In the genomic region with DNA sequence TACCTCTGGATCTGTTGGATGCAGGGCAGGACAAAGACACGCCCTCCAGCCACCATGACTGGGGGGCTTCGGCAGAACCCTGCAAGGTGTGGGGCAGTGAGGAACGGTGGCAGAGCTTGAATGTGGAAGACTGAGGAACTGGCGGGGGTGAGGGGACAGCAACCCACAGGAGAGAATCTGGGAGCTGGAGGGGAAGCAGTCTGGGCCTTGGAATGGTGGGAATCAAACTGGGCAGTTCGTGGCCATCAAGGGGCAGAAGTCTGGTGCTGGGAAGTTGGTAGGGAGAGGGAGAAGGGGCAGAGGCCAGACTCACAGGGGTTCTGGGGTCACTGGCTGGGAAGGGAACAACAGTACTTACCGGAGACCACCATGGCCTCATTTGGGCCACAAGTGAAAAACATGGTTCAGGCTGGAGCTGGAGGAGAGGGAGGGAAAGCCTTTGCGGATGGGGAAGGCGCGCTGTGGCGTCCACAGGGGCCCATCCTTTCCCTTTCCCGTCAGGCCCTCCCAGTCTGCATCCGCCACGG, we compare ENCODE assay signal across 6 cellular contexts. TPM values are rescaled to one million over a fixed set of nuclear protein-coding genes. Genes with fewer than 3 reads are reported as not detected.
A peak's percentile ranks its signal among the peaks of the same experiment; 100 is the strongest.
DNase-seq lines count a peak whose midpoint lies in the region; TF ChIP-seq lines count a peak whose summit lies in the region.

No MANE protein-coding gene starts in this region.

- peaks cover 43% of the 10 kb centered on the region for H3K79me2 ChIP-seq in smooth muscle cell (ENCODE audit: low read depth)

- H3K27me3 ChIP-seq in smooth muscle cell (ENCODE audit: low read depth): no peaks in the 10 kb centered on the region

- H3K36me3 ChIP-seq in smooth muscle cell (ENCODE audit: low read depth): peaks cover 6% of the 10 kb centered on the region

- no peaks in the 10 kb centered on the region for H3K4me1 ChIP-seq in smooth muscle cell (ENCODE audit: low read depth)

- H3F3A ChIP-seq in smooth muscle cell (ENCODE audit: low read depth): peaks cover 18% of the 10 kb centered on the region

- peak overlapping the region; percentile 7 for H3K9ac ChIP-seq in smooth muscle cell (ENCODE audit: low read depth)

- 27% methylated on average over 10 of the region's 13 CpGs for WGBS in smooth muscle cell (ENCODE audit: low lambda C conversion rate)

- H3K27ac ChIP-seq in smooth muscle cell (ENCODE audit: low read depth): peak overlapping the region; percentile 94

- H2AFZ ChIP-seq in smooth muscle cell (ENCODE audit: low read depth): no peak overlapping the region

- TF ChIP-seq CTCF in epithelial cell of esophagus (IDR thresholded peaks at IDR 0.05; ENCODE audit: insufficient read depth, low read depth, low read length, missing control alignments) (no peak), smooth muscle cell (IDR thresholded peaks at IDR 0.05; ENCODE audit: borderline replicate concordance, insufficient read depth, poor library complexity, severe bottlenecking) (no peak)

- H4K20me1 ChIP-seq in smooth muscle cell (ENCODE audit: low read depth): peaks cover 48% of the 10 kb centered on the region

- H3K4me3 ChIP-seq in epithelial cell of esophagus (ENCODE audit: low read length) (peak overlapping the region; percentile 97), smooth muscle cell (peak overlapping the region; percentile 84)

- H3K4me2 ChIP-seq in smooth muscle cell: peak overlapping the region; percentile 87

- no peaks in the 10 kb centered on the region for H3K9me3 ChIP-seq in smooth muscle cell (replicated peaks; ENCODE audit: low read depth)

- DNase-seq in activated CD8-positive, alpha-beta memory T cell treated with anti-CD3 and anti-CD28 coated beads for 4 hours (ENCODE audit: low read depth in 2 of 2): peak; percentile 25 to 42
- DNase-seq in activated CD8-positive, alpha-beta memory T cell treated with anti-CD3 and anti-CD28 coated beads, Interleukin-2, amount 50 U/mL, for 4 hours: no peak
- DNase-seq in epithelial cell of esophagus (ENCODE audit: low read depth) (no peak), smooth muscle cell (lab: John Stamatoyannopoulos, UW; ENCODE audit: unreplicated experiment) (no peak), 8988T (no peak), ecto neural progenitor cell (ENCODE audit: low spot score) (no peak)

RNA-seq across cellular contexts. Expression of gene FLOT1, which starts 0.6 kb away (rescaled TPM):
- 79.8 and 87.6 TPM in 2 replicates for total RNA-seq in smooth muscle cell
- 117 and 146 TPM in 2 replicates for polyA plus RNA-seq in smooth muscle cell

RNA-seq across cellular contexts. Expression of gene IER3, which starts 2.5 kb away (rescaled TPM):
- total RNA-seq in smooth muscle cell: 732 and 736 TPM in 2 replicates
- polyA plus RNA-seq in smooth muscle cell: 708 and 811 TPM in 2 replicates

RNA-seq across cellular contexts. Expression of gene TUBB, which starts 21.7 kb away (rescaled TPM):
- total RNA-seq in smooth muscle cell: 1,002 and 1,039 TPM in 2 replicates
- polyA plus RNA-seq in smooth muscle cell: 855 and 1,009 TPM in 2 replicates

RNA-seq across cellular contexts. Expression of gene MDC1, which starts 24.8 kb away (rescaled TPM):
- 6.9 and 7.0 TPM in 2 replicates for total RNA-seq in smooth muscle cell
- polyA plus RNA-seq in smooth muscle cell: 17.1 and 19.0 TPM in 2 replicates

RNA-seq across cellular contexts. Expression of gene NRM, which starts 51.1 kb away (rescaled TPM):
- total RNA-seq in smooth muscle cell: 14.6 and 25.8 TPM in 2 replicates
- 28.5 and 31.8 TPM in 2 replicates for polyA plus RNA-seq in smooth muscle cell

Comparison
In these comparisons a context has a peak if more than half of its experiments do, and no peak if none do; other contexts are left out.
1. DNase-seq: peak in activated CD8-positive, alpha-beta memory T cell treated with anti-CD3 and anti-CD28 coated beads for 4 hours (2 of 2); none in activated CD8-positive, alpha-beta memory T cell treated with anti-CD3 and anti-CD28 coated beads, Interleukin-2, amount 50 U/mL, for 4 hours (single experiment), epithelial cell of esophagus (single experiment), smooth muscle cell (single experiment), 8988T (single experiment) and ecto neural progenitor cell (single experiment).